Comparison of ENCODE assay signal across 22 cellular contexts in the genomic region with DNA sequence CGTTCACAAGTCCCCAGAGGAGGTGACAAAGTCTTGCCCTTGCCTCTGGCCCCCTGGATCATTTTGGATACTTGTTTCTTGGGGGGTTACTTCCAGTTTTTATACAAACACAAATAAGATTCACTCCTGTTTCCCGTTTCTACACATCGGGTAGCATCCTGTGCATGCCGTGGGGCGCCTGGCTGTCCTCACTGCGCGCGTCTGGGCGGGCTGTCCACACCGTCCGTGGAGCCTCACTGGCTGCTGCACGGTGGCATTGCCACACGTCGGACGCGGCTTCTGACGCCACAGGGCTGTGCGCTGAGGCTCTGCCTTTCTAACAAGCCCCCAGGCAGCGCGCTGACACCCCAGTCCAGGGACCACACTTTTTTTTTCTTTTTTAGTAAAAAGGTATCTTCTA.
"Had no signal": no experiment of that assay in that cellular context is flagged by ENCODE, and none has a peak within 500 bp of the region (broad histone marks: within the 10 kb centered on the region; RNA-seq: fewer than 3 reads in every experiment).

No MANE protein-coding gene starts in this region.

- H3K27ac Mint-ChIP-seq: activated B cell treated with CpG ODN at 0.5 μM for 24 hours; activated CD8-positive, alpha-beta T cell treated with anti-CD3 and anti-CD28 coated beads for 36 hours; activated T-cell treated with anti-CD3 and anti-CD28 coated beads, Interleukin-2, amount 50 U/mL, for 72 hours; nephron; stimulated activated effector memory CD8-positive, alpha-beta T cell treated with anti-CD3 and anti-CD28 coated beads, Interleukin-12 subunit alpha, Interleukin-12 subunit beta, amount 100 ng/mL, for 72 hours; type B pancreatic cell had no signal

- H3K4me1 ChIP-seq: lower lobe of right lung had no signal

- H3K4me1 Mint-ChIP-seq: activated B cell treated with CpG ODN at 0.5 μM for 24 hours, nephron had no signal

- H3K4me3 Mint-ChIP-seq: activated B cell treated with CpG ODN at 0.5 μM for 24 hours; activated CD8-positive, alpha-beta T cell treated with anti-CD3 and anti-CD28 coated beads for 36 hours; activated naive CD8-positive, alpha-beta T cell treated with anti-CD3 and anti-CD28 coated beads, Interleukin-2, amount 10 ng/mL, durations not matched to agents 7 days and 5 days; brain; central memory CD8-positive, alpha-beta T cell; nephron; stimulated activated effector memory CD8-positive, alpha-beta T cell treated with anti-CD3 and anti-CD28 coated beads, Interleukin-12 subunit alpha, Interleukin-12 subunit beta, amount 100 ng/mL, for 72 hours; type B pancreatic cell had no signal

- FAIRE-seq: endometrium, keratinocyte had no signal

- ATAC-seq: activated CD8-positive, alpha-beta T cell treated with anti-CD3 and anti-CD28 coated beads for 36 hours; activated T-cell treated with anti-CD3 and anti-CD28 coated beads, Interleukin-2, amount 50 U/mL, for 72 hours; T-cell had no signal

- DNase-seq: activated B cell treated with CpG ODN at 0.5 μM for 24 hours; activated CD4-positive, alpha-beta T cell treated with anti-CD3 and anti-CD28 coated beads for 4 hours; activated CD8-positive, alpha-beta T cell treated with anti-CD3 and anti-CD28 coated beads for 36 hours; activated naive CD8-positive, alpha-beta T cell treated with anti-CD3 and anti-CD28 coated beads, Interleukin-2, amount 10 ng/mL, durations not matched to agents 7 days and 5 days; activated T-cell treated with anti-CD3 and anti-CD28 coated beads, Interleukin-2, amount 50 U/mL, for 72 hours; foreskin melanocyte; glutamatergic neuron; lower lobe of right lung; psoas muscle; right cardiac atrium; stimulated activated CD4-positive, alpha-beta T cell treated with anti-CD3 and anti-CD28 coated beads, Interleukin-4, amount 100 ng/mL, for 24 hours; T-cell; testis had no signal

- H3K9me3 ChIP-seq: lower lobe of right lung, psoas muscle, testis had no signal

- H3K4me3 ChIP-seq: coronary artery, lower lobe of right lung, smooth muscle cell, testis had no signal

- H3K9me3 Mint-ChIP-seq: activated B cell treated with CpG ODN at 0.5 μM for 24 hours; activated CD8-positive, alpha-beta T cell treated with anti-CD3 and anti-CD28 coated beads for 36 hours; activated naive CD8-positive, alpha-beta T cell treated with anti-CD3 and anti-CD28 coated beads, Interleukin-2, amount 10 ng/mL, durations not matched to agents 7 days and 5 days; activated T-cell treated with anti-CD3 and anti-CD28 coated beads, Interleukin-2, amount 50 U/mL, for 72 hours; brain; central memory CD8-positive, alpha-beta T cell; nephron; stimulated activated effector memory CD8-positive, alpha-beta T cell treated with anti-CD3 and anti-CD28 coated beads, Interleukin-12 subunit alpha, Interleukin-12 subunit beta, amount 100 ng/mL, for 72 hours; T-cell; type B pancreatic cell had no signal

- H3K27me3 Mint-ChIP-seq: activated B cell treated with CpG ODN at 0.5 μM for 24 hours; activated CD8-positive, alpha-beta T cell treated with anti-CD3 and anti-CD28 coated beads for 36 hours; activated naive CD8-positive, alpha-beta T cell treated with anti-CD3 and anti-CD28 coated beads, Interleukin-2, amount 10 ng/mL, durations not matched to agents 7 days and 5 days; brain; central memory CD8-positive, alpha-beta T cell; T-cell; type B pancreatic cell had no signal

- H3K27me3 ChIP-seq: testis had no signal

- H3K27ac ChIP-seq: coronary artery, lower lobe of right lung, testis had no signal

- H3K4me2 ChIP-seq: smooth muscle cell had no signal
